Comparison of ENCODE assay signal across 1 cellular context in genomic region chr19:58555920-58556632, GRCh38.
TF ChIP-seq lines count a peak whose summit lies in the region.

No MANE protein-coding gene starts in this region.

TF ChIP-seq in HepG2, 621 proteins besides CTCF, POLR2A, EP300 and RAD21:
- TF ChIP-seq ZBTB44 (CRISPR knock-in tag; IDR thresholded peaks at IDR 0.05) (no peak), HMG20A (CRISPR knock-in tag; IDR thresholded peaks at IDR 0.05; ENCODE audit: borderline replicate concordance) (no peak)
